In the genomic region with DNA sequence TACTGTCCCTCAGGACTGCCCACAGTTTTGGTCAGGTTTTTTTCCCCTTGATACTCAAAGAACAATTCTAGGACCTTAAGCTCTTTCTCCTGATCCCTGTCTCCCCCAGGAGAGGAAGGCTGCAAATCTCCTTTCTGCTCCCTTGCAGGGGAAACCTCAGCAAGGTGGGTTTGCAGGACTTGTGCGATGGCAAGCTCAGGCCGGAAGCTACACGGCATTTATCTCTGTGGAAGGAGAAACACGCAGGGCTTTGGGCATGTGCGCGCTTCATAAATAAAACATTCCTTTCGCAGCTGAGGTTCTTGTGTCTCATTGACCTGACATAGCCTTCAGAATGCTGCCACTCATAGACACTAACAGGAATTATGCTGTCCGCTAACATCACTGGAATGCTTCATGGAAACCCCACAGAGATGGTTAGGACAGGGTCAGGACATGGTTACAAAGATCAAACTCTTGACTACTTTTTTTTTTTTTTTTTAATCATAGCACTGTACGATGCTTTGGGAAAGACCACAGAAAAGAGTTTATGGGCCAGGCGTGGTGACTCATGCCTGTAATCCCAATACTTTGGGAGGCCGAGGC, we compare ENCODE assay signal across 30 cellular contexts. TPM values are rescaled to one million over a fixed set of nuclear protein-coding genes. Genes with fewer than 3 reads are reported as not detected.
"Had no signal": no experiment of that assay in that cellular context is flagged by ENCODE, and none has a peak within 500 bp of the region (broad histone marks: within the 10 kb centered on the region; RNA-seq: fewer than 3 reads in every experiment).

No MANE protein-coding gene starts in this region.

- H3K9me3 ChIP-seq: esophagus squamous epithelium, left lung, lower lobe of right lung, mucosa of descending colon, neutrophil, ovary, tibial nerve had no signal

- H3K27ac ChIP-seq: esophagus squamous epithelium, left lung, lower lobe of right lung, neutrophil, ovary, tibial nerve had no signal

- ATAC-seq: activated CD8-positive, alpha-beta memory T cell treated with anti-CD3 and anti-CD28 coated beads, Interleukin-2, amount 10 ng/mL, durations not matched to agents 7 days and 5 days; activated CD8-positive, alpha-beta T cell treated with anti-CD3 and anti-CD28 coated beads for 36 hours; activated naive CD4-positive, alpha-beta T cell treated with anti-CD3 and anti-CD28 coated beads, Interleukin-2, amount 50 U/mL, for 72 hours; left lung; lower lobe of right lung; mucosa of descending colon; sciatic nerve; stimulated activated memory B cell treated with anti-CD40 and anti-IgM and Interleukin-4, amounts not matched to agents 10 μg/mL and 1 μg/mL and 100 μg/mL, for 72 hours; T-helper 17 cell had no signal

- H3K4me1 ChIP-seq: esophagus squamous epithelium, left lung, lower lobe of right lung had no signal

- H3K4me3 ChIP-seq: esophagus squamous epithelium, left lung, lower lobe of right lung, mucosa of descending colon, ovary, tibial nerve had no signal

- H3K27me3 Mint-ChIP-seq: progenitor cell of endocrine pancreas had no signal

- H3K4me3 Mint-ChIP-seq: activated CD8-positive, alpha-beta memory T cell treated with anti-CD3 and anti-CD28 coated beads, Interleukin-2, amount 10 ng/mL, durations not matched to agents 7 days and 5 days; activated CD8-positive, alpha-beta T cell treated with anti-CD3 and anti-CD28 coated beads for 36 hours; dendritic cell treated with granulocyte-macrophage colony-stimulating factor and Interleukin-4, amounts not matched to agents 40 ng/mL and 50 ng/mL, for 4 days; nephron; stimulated activated memory B cell treated with anti-CD40 and anti-IgM and Interleukin-4, amounts not matched to agents 10 μg/mL and 1 μg/mL and 100 μg/mL, for 72 hours; T-helper 17 cell; WTC11 had no signal

- H3K36me3 ChIP-seq: esophagus squamous epithelium, left lung, lower lobe of right lung, neutrophil, ovary, tibial nerve had no signal

- DNase-seq: activated CD4-positive, alpha-beta T cell treated with anti-CD3 and anti-CD28 coated beads for 1 hour; activated CD4-positive, alpha-beta T cell treated with anti-CD3 and anti-CD28 coated beads, Interleukin-2, amount 50 U/mL, for 1 hour; activated CD8-positive, alpha-beta memory T cell treated with anti-CD3 and anti-CD28 coated beads, Interleukin-2, amount 10 ng/mL, durations not matched to agents 7 days and 5 days; activated CD8-positive, alpha-beta T cell treated with anti-CD3 and anti-CD28 coated beads for 36 hours; activated naive CD4-positive, alpha-beta T cell; activated T-cell treated with anti-CD3 and anti-CD28 coated beads, Interleukin-2, amount 50 U/mL, for 48 hours; anterior cingulate cortex; caudate nucleus; effector CD4-positive, alpha-beta T cell; esophagus squamous epithelium; left lung; lower lobe of right lung; mesendoderm; mucosa of descending colon; ovary; small intestine; stimulated activated CD4-positive, alpha-beta T cell treated with anti-CD3 and anti-CD28 coated beads, Interleukin-4, amount 100 ng/mL, for 4 hours; stimulated activated CD8-positive, alpha-beta memory T cell treated with anti-CD3 and anti-CD28 coated beads, Interleukin-4, amount 100 ng/mL, for 48 hours; T-helper 17 cell; T1000 had no signal

- H3K9me3 Mint-ChIP-seq: activated CD8-positive, alpha-beta T cell treated with anti-CD3 and anti-CD28 coated beads for 36 hours; activated naive CD4-positive, alpha-beta T cell treated with anti-CD3 and anti-CD28 coated beads, Interleukin-2, amount 50 U/mL, for 72 hours; activated T-helper 2 cell treated with anti-CD3 and anti-CD28 coated beads, Interferon-gamma antibody, Interleukin-2, Interleukin-4, amounts not matched to agents 10 μg/mL and 5 μg/mL and 100 μg/mL, durations not matched to agents 14 hours and 24 hours and 36 hours; dendritic cell treated with granulocyte-macrophage colony-stimulating factor and Interleukin-4, amounts not matched to agents 40 ng/mL and 50 ng/mL, for 4 days; nephron; stimulated activated memory B cell treated with anti-CD40 and anti-IgM and Interleukin-4, amounts not matched to agents 10 μg/mL and 1 μg/mL and 100 μg/mL, for 72 hours; WTC11 had no signal

- H3K27ac Mint-ChIP-seq: activated CD8-positive, alpha-beta memory T cell treated with anti-CD3 and anti-CD28 coated beads, Interleukin-2, amount 10 ng/mL, durations not matched to agents 7 days and 5 days; activated CD8-positive, alpha-beta T cell treated with anti-CD3 and anti-CD28 coated beads for 36 hours; activated naive CD4-positive, alpha-beta T cell treated with anti-CD3 and anti-CD28 coated beads, Interleukin-2, amount 50 U/mL, for 72 hours; activated T-helper 2 cell treated with anti-CD3 and anti-CD28 coated beads, Interferon-gamma antibody, Interleukin-2, Interleukin-4, amounts not matched to agents 10 μg/mL and 5 μg/mL and 100 μg/mL, durations not matched to agents 14 hours and 24 hours and 36 hours; dendritic cell treated with granulocyte-macrophage colony-stimulating factor and Interleukin-4, amounts not matched to agents 40 ng/mL and 50 ng/mL, for 4 days; progenitor cell of endocrine pancreas; stimulated activated memory B cell treated with anti-CD40 and anti-IgM and Interleukin-4, amounts not matched to agents 10 μg/mL and 1 μg/mL and 100 μg/mL, for 72 hours; T-helper 17 cell; WTC11 had no signal

- H3K36me3 Mint-ChIP-seq: activated CD8-positive, alpha-beta memory T cell treated with anti-CD3 and anti-CD28 coated beads, Interleukin-2, amount 10 ng/mL, durations not matched to agents 7 days and 5 days; activated naive CD4-positive, alpha-beta T cell treated with anti-CD3 and anti-CD28 coated beads, Interleukin-2, amount 50 U/mL, for 72 hours; stimulated activated memory B cell treated with anti-CD40 and anti-IgM and Interleukin-4, amounts not matched to agents 10 μg/mL and 1 μg/mL and 100 μg/mL, for 72 hours; WTC11 had no signal

- H3K27me3 ChIP-seq: esophagus squamous epithelium, left lung, neutrophil, ovary, tibial nerve had no signal

- H3K4me1 Mint-ChIP-seq: activated CD8-positive, alpha-beta memory T cell treated with anti-CD3 and anti-CD28 coated beads, Interleukin-2, amount 10 ng/mL, durations not matched to agents 7 days and 5 days; stimulated activated memory B cell treated with anti-CD40 and anti-IgM and Interleukin-4, amounts not matched to agents 10 μg/mL and 1 μg/mL and 100 μg/mL, for 72 hours had no signal

RNA-seq across cellular contexts. Expression of a gene that starts 42.6 kb away (rescaled TPM):
- total RNA-seq: activated CD8-positive, alpha-beta memory T cell treated with anti-CD3 and anti-CD28 coated beads, Interleukin-2, amount 10 ng/mL, durations not matched to agents 7 days and 5 days; activated CD8-positive, alpha-beta T cell treated with anti-CD3 and anti-CD28 coated beads for 36 hours; activated naive CD4-positive, alpha-beta T cell treated with anti-CD3 and anti-CD28 coated beads, Interleukin-2, amount 50 U/mL, for 72 hours; activated T-helper 2 cell treated with anti-CD3 and anti-CD28 coated beads, Interferon-gamma antibody, Interleukin-2, Interleukin-4, amounts not matched to agents 10 μg/mL and 5 μg/mL and 100 μg/mL, durations not matched to agents 14 hours and 24 hours and 36 hours; esophagus squamous epithelium; progenitor cell of endocrine pancreas; sciatic nerve; T-helper 17 cell; WTC11 had no signal
